ENCODE assay signal across 1 cellular context in genomic region chr19:47369923-47370625, GRCh38.
TF ChIP-seq lines count a peak whose summit lies in the region.

No MANE protein-coding gene starts in this region.

TF ChIP-seq in IMR-90, 13 proteins besides CTCF, POLR2A, EP300 and RAD21:
- TF ChIP-seq USF2 (IDR thresholded peaks at IDR 0.05; ENCODE audit: low read depth, low read length) (no peak), BHLHE40 (IDR thresholded peaks at IDR 0.05; ENCODE audit: low read depth, low read length) (no peak), MXI1 (IDR thresholded peaks at IDR 0.05; ENCODE audit: borderline replicate concordance, low read depth, low read length) (peak; percentile 68; the same call in 1 of the 2 replicates), CHD1 (IDR thresholded peaks at IDR 0.05; ENCODE audit: low read depth, low read length) (no peak), MAZ (IDR thresholded peaks at IDR 0.05; ENCODE audit: borderline replicate concordance, low read depth, low read length) (peak; percentile 96), FOS (IDR thresholded peaks at IDR 0.05; ENCODE audit: low read depth, low read length) (peak; percentile 45; the same call in 1 of the 2 replicates), MAFK (IDR thresholded peaks at IDR 0.05; ENCODE audit: low read depth, low read length) (peak; percentile 50; the same call in 1 of the 2 replicates), CEBPB (IDR thresholded peaks at IDR 0.05; ENCODE audit: low read depth, low read length) (peak; percentile 73), RCOR1 (IDR thresholded peaks at IDR 0.05; ENCODE audit: insufficient replicate concordance, low read length) (no peak), NFE2L2 (IDR thresholded peaks at IDR 0.05; ENCODE audit: low read depth, low read length) (peak; percentile 57; the same call in 1 of the 2 replicates)
